In genomic region chr20:32235331-32236047, GRCh38 we compare ENCODE assay signal across 2 cellular contexts.
TF ChIP-seq lines count a peak whose summit lies in the region.

No MANE protein-coding gene starts in this region.

TF ChIP-seq in K562, 482 proteins besides CTCF, POLR2A, EP300 and RAD21:
- TF ChIP-seq CEBPB (tag; IDR thresholded peaks at IDR 0.05) (no peak), MAFF (IDR thresholded peaks at IDR 0.05; ENCODE audit: low read length) (peak; percentile 47), ZNF316 (IDR thresholded peaks at IDR 0.05) (peak; percentile 74), MAFG (tag; conservative IDR thresholded peaks at IDR 0.05) (peak; percentile 53), ZNF174 (CRISPR knock-in tag; IDR thresholded peaks at IDR 0.05) (no peak), MAFK (IDR thresholded peaks at IDR 0.05; ENCODE audit: low read length) (peak; percentile 31; the same call in 1 of the 2 replicates), C11orf30 (IDR thresholded peaks at IDR 0.05; ENCODE audit: low read depth) (peak; percentile 73)

TF ChIP-seq in HEK293T, 16 proteins besides CTCF, POLR2A, EP300 and RAD21:
- no peak for TF ChIP-seq ARNT (IDR thresholded peaks at IDR 0.05)
- no peak for TF ChIP-seq HDGF (IDR thresholded peaks at IDR 0.05; ENCODE audit: borderline replicate concordance)
- TF ChIP-seq FOXM1 (IDR thresholded peaks at IDR 0.05; ENCODE audit: borderline replicate concordance) = no peak
- TF ChIP-seq NFRKB (IDR thresholded peaks at IDR 0.05) = no peak
- no peak for TF ChIP-seq SUZ12 (IDR thresholded peaks at IDR 0.05)
- no peak for TF ChIP-seq ELF4 (IDR thresholded peaks at IDR 0.05)
- TF ChIP-seq BHLHE40 (IDR thresholded peaks at IDR 0.05; ENCODE audit: borderline replicate concordance) = no peak
- no peak for TF ChIP-seq TARDBP (IDR thresholded peaks at IDR 0.05)
- TF ChIP-seq ZNF384 (IDR thresholded peaks at IDR 0.05) = no peak
- no peak for TF ChIP-seq PKNOX1 (IDR thresholded peaks at IDR 0.05)
- TF ChIP-seq LEF1 (IDR thresholded peaks at IDR 0.05; ENCODE audit: borderline replicate concordance) = no peak
